25 cellular contexts compared by ENCODE assay signal in genomic region chr3:177960014-177960413, GRCh38.
DNase-seq lines count a peak whose midpoint lies in the region; ATAC-seq and TF ChIP-seq lines count a peak whose summit lies in the region.
"Had no signal": no experiment of that assay in that cellular context is flagged by ENCODE, and none has a peak within 500 bp of the region (broad histone marks: within the 10 kb centered on the region; RNA-seq: fewer than 3 reads in every experiment).

No MANE protein-coding gene starts in this region.

- H3K9me3 ChIP-seq in heart right ventricle (no peaks in the 10 kb centered on the region), testis (no peaks in the 10 kb centered on the region), upper lobe of right lung (no peaks in the 10 kb centered on the region)
- H3K9me3 ChIP-seq: body of pancreas, gastroesophageal sphincter had no signal

- in situ Hi-C loops in astrocyte of the cerebellum (cut with HindIII; ENCODE audit: low sequenced_read_pairs): no loop called here

- H3K4me3 ChIP-seq in heart right ventricle: no peak overlapping the region
- no peak overlapping the region for H3K4me3 ChIP-seq in astrocyte of the cerebellum (ENCODE audit: low read depth, low read length)
- no peak overlapping the region for H3K4me3 ChIP-seq in fibroblast of the aortic adventitia (ENCODE audit: low read depth, low read length)
- H3K4me3 ChIP-seq in testis: no peak overlapping the region
- no peak overlapping the region for H3K4me3 ChIP-seq in upper lobe of right lung
- H3K4me3 ChIP-seq: body of pancreas, gastroesophageal sphincter, SK-N-MC had no signal

- TF ChIP-seq CTCF in heart right ventricle (IDR thresholded peaks at IDR 0.05) (no peak), astrocyte of the cerebellum (IDR thresholded peaks at IDR 0.05; ENCODE audit: low read depth, low read length, missing control alignments) (no peak), fibroblast of the aortic adventitia (IDR thresholded peaks at IDR 0.05; ENCODE audit: insufficient read depth, low read length) (no peak), testis (IDR thresholded peaks at IDR 0.05) (no peak), upper lobe of right lung (IDR thresholded peaks at IDR 0.05) (no peak)

- H3K4me1 ChIP-seq in heart right ventricle: peaks cover 0 to 9% (median 0%) of the 10 kb centered on the region in 9 donors
- H3K4me1 ChIP-seq in testis: no peaks in the 10 kb centered on the region
- H3K4me1 ChIP-seq in upper lobe of right lung: no peaks in the 10 kb centered on the region
- H3K4me1 ChIP-seq: body of pancreas had no signal

- no peak for TF ChIP-seq POLR2A in testis (IDR thresholded peaks at IDR 0.05)

- no peaks in the 10 kb centered on the region for H3K36me3 ChIP-seq in heart right ventricle
- H3K36me3 ChIP-seq in testis (ENCODE audit: low read depth, missing control alignments): no peaks in the 10 kb centered on the region
- H3K36me3 ChIP-seq in upper lobe of right lung: no peaks in the 10 kb centered on the region
- H3K36me3 ChIP-seq: gastroesophageal sphincter had no signal

- peak; percentile 12 to 19 for DNase-seq in heart right ventricle
- DNase-seq in Right ventricle myocardium inferior (ENCODE audit: missing footprints): no peak
- DNase-seq in astrocyte of the cerebellum (ENCODE audit: low read depth): peak; percentile 15
- peak; percentile 27 for DNase-seq in fibroblast of the aortic adventitia (ENCODE audit: low read depth)
- peak; percentile 16 for DNase-seq in testis
- no peak for DNase-seq in inferior parietal cortex (ENCODE audit: extremely low spot score)
- DNase-seq in upper lobe of right lung: no peak
- DNase-seq in RKO (ENCODE audit: low spot score): no peak
- DNase-seq: activated CD4-positive, CD25-positive, alpha-beta regulatory T cell treated with anti-CD3 and anti-CD28 coated beads, Interleukin-2, amount 50 U/mL, for 72 hours; activated naive CD4-positive, alpha-beta T cell treated with anti-CD3 and anti-CD28 coated beads, Interleukin-2, amount 50 U/mL, for 16 hours; activated T-cell treated with anti-CD3 and anti-CD28 coated beads, Interleukin-2, amount 50 U/mL, for 4 hours; body of pancreas; C1 segment of cervical spinal cord; Calu3; HCEC 1CT; Karpas-422; NCI-H510A; NK-92 treated with Interleukin-12 subunit alpha and Interleukin-12 subunit beta, amount 100 ng/mL, for 24 hours; stimulated activated CD4-positive, alpha-beta T cell treated with anti-CD3 and anti-CD28 coated beads, Interleukin-4, amount 100 ng/mL, for 4 hours; stimulated activated naive CD8-positive, alpha-beta T cell treated with anti-CD3 and anti-CD28 coated beads, Interleukin-15, amount 100 ng/mL, for 72 hours; T1000 had no signal

- H3K27me3 ChIP-seq in heart right ventricle (no peaks in the 10 kb centered on the region), testis (no peaks in the 10 kb centered on the region), upper lobe of right lung (no peaks in the 10 kb centered on the region)
- H3K27me3 ChIP-seq: body of pancreas, gastroesophageal sphincter had no signal

- intact Hi-C loops in heart right ventricle (cut with DNase I): no loop called here
- intact Hi-C loops in Right ventricle myocardium inferior (cut with DNase I): no loop called here
- intact Hi-C loops in testis (cut with DNase I; ENCODE audit: low total_unique reads): no loop called here
- intact Hi-C loops in upper lobe of right lung (cut with DNase I): no loop called here

- ATAC-seq in heart right ventricle (peak in 6 of 8 donors; percentile 23 to 57 (median 40)), Right ventricle myocardium inferior (no peak), upper lobe of right lung (no peak)
- ATAC-seq: activated T-cell treated with anti-CD3 and anti-CD28 coated beads, Interleukin-2, amount 50 U/mL, for 4 hours; body of pancreas; gastroesophageal sphincter; left lobe of liver; Panc1; stimulated activated naive CD8-positive, alpha-beta T cell treated with anti-CD3 and anti-CD28 coated beads, Interleukin-15, amount 100 ng/mL, for 72 hours had no signal

- 43 to 53% methylated on average over 2 of the region's 2 CpGs for WGBS in heart right ventricle, 2 donors
- WGBS in testis, 2 donors: 63 to 66% methylated on average over 2 of the region's 2 CpGs

- H3K27ac ChIP-seq in heart right ventricle: no peak overlapping the region
- H3K27ac ChIP-seq in testis: no peak overlapping the region
- H3K27ac ChIP-seq in upper lobe of right lung: no peak overlapping the region
- H3K27ac ChIP-seq: body of pancreas, gastroesophageal sphincter, SK-N-MC had no signal

Comparison
In these comparisons a context has a peak if more than half of its experiments do, and no peak if none do; other contexts are left out.
1. ATAC-seq: peak in heart right ventricle (6 of 8); none in Right ventricle myocardium inferior (single experiment) and upper lobe of right lung (single experiment).
2. DNase-seq: peak in heart right ventricle (2 of 2), astrocyte of the cerebellum (single experiment), fibroblast of the aortic adventitia (single experiment) and testis (single experiment); none in Right ventricle myocardium inferior (single experiment), inferior parietal cortex (single experiment), upper lobe of right lung (single experiment) and RKO (single experiment).